19 cellular contexts compared by ENCODE assay signal in the genomic region with DNA sequence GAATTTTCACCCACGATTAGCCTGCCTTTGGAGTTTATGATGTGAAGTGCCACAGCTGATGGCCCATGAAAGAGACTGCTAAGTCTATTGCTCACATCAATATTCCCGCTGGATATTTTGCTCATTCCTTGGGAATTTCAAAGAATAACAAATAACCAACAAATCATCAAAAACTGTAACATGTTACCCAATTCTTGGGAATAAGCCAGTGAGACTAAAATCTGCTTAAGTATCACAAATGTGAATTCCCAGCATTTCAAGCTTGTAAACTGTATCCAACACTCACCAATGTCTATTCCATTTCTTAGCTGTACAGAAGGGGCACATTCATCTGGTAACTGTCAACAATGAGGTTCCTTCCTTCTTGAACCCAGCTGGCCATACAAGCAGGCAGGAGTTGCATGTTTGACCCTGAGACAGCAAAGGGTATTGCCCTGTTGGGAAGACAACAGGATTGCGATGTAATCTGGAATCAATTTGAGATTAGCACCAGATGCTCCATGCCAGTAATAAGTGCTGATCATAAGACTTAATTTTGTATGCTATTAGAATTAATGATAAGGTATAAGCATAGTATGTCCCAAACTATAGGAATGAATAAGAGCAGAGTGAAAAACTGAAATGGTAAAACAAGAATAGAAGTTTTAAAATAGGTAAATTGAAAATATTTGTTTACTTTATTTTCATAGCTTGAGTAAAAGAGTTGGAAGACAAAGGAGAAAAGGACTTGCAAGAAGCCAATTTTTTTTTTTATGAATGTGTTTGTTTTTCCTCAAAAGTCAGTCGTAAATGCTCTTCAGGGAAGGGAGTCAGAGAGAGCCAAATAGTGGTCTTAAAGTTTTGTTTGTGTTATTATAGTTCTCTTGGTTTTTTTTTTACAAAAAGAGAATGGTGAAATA. TPM values are rescaled to one million over a fixed set of nuclear protein-coding genes. Genes with fewer than 3 reads are reported as not detected.
DNase-seq lines count a peak whose midpoint lies in the region; TF ChIP-seq lines count a peak whose summit lies in the region.
"Had no signal": no experiment of that assay in that cellular context is flagged by ENCODE, and none has a peak within 500 bp of the region (broad histone marks: within the 10 kb centered on the region; RNA-seq: fewer than 3 reads in every experiment).

No MANE protein-coding gene starts in this region.

- DNase-seq in A172 (ENCODE audit: low spot score) (peak; percentile 7), H4 (ENCODE audit: low spot score) (peak; percentile 4), choroid plexus epithelial cell (ENCODE audit: low read depth) (peak; percentile 68), myocyte (ENCODE audit: low read depth) (peak; percentile 73), NCI-H2227 (lab: John Stamatoyannopoulos, UW; ENCODE audit: unreplicated experiment) (no peak), DMS 273 (lab: John Stamatoyannopoulos, UW; ENCODE audit: unreplicated experiment) (no peak), SKM-1 treated with dmso at 0.1 percent for 144 hours (lab: John Stamatoyannopoulos, UW; ENCODE audit: unreplicated experiment) (no peak), NCI-H2196 treated with DMSO at 0.1 percent for 48 hours (lab: John Stamatoyannopoulos, UW; ENCODE audit: unreplicated experiment) (no peak)
- DNase-seq: ACHN; activated T-cell treated with anti-CD3 and anti-CD28 coated beads, Interleukin-2, amount 50 U/mL, for 4 hours; adrenal gland; effector CD8-positive, alpha-beta T cell; heart left ventricle; NCI-H187; NCI-H526; Peyer's patch; T-helper 1 cell; thyroid gland had no signal

- no peak for TF ChIP-seq CTCF in choroid plexus epithelial cell (conservative IDR thresholded peaks at IDR 0.05; ENCODE audit: low read depth, low read length)

- no peak overlapping the region for H3K4me3 ChIP-seq in choroid plexus epithelial cell (ENCODE audit: low read depth, low read length)
- H3K4me3 ChIP-seq: adrenal gland, heart left ventricle, Peyer's patch, thyroid gland had no signal

RNA-seq across cellular contexts. Expression of gene RSPO3, which starts 58.8 kb away (rescaled TPM):
- not detected in 2 replicates for total RNA-seq in A172 (2014; rRNA removed; shearing (Covaris generic))
- total RNA-seq in H4 (2014; rRNA removed; shearing (Covaris generic)) = 0.10 TPM in 1 of 2 replicates, not detected in the other
- total RNA-seq in myocyte = 0.53 and 0.62 TPM in 2 replicates
- polyA plus RNA-seq in myocyte (2012) = 1.5 TPM
- total RNA-seq: activated T-cell treated with anti-CD3 and anti-CD28 coated beads, Interleukin-2, amount 50 U/mL, for 4 hours; neural crest cell had no signal

Comparison
In these comparisons a context has a peak if more than half of its experiments do, and no peak if none do; other contexts are left out.
1. DNase-seq: peak in A172 (single experiment), H4 (single experiment), choroid plexus epithelial cell (single experiment) and myocyte (single experiment); none in NCI-H2227 (single experiment), DMS 273 (single experiment), SKM-1 treated with dmso at 0.1 percent for 144 hours (single experiment) and NCI-H2196 treated with DMSO at 0.1 percent for 48 hours (single experiment).